ENCODE assay signal across 22 cellular contexts in genomic region chr3:69271098-69271497, GRCh38.
"Had no signal": no experiment of that assay in that cellular context is flagged by ENCODE, and none has a peak within 500 bp of the region (broad histone marks: within the 10 kb centered on the region; RNA-seq: fewer than 3 reads in every experiment).

No MANE protein-coding gene starts in this region.

- H3K4me2 ChIP-seq: smooth muscle cell had no signal

- H3K36me3 Mint-ChIP-seq: naive thymus-derived CD4-positive, alpha-beta T cell had no signal

- H3K27me3 Mint-ChIP-seq: naive thymus-derived CD4-positive, alpha-beta T cell had no signal

- ATAC-seq: heart left ventricle; lower lobe of right lung; naive thymus-derived CD4-positive, alpha-beta T cell; right cardiac atrium; upper lobe of right lung had no signal

- H3K27ac ChIP-seq: colonic mucosa, heart left ventricle, left ventricle myocardium inferior, lower lobe of right lung, testis, tibial nerve, upper lobe of right lung, vagina had no signal

- H3K27ac Mint-ChIP-seq: endodermal cell; naive thymus-derived CD4-positive, alpha-beta T cell; nephron progenitor cell had no signal

- H3K27me3 ChIP-seq: colonic mucosa, heart left ventricle, testis, tibial nerve, upper lobe of right lung, vagina had no signal

- H3K9me3 ChIP-seq: colonic mucosa, heart left ventricle, left ventricle myocardium inferior, lower lobe of right lung, testis, tibial nerve, upper lobe of right lung, vagina had no signal

- DNase-seq: colonic mucosa; dermis blood vessel endothelial cell; effector CD4-positive, alpha-beta T cell; endodermal cell; foreskin melanocyte; heart left ventricle; kidney glomerular epithelial cell; left ventricle myocardium inferior; lower lobe of right lung; mesenchymal stem cell; naive thymus-derived CD4-positive, alpha-beta T cell; nephron progenitor cell; posterior cingulate gyrus; right cardiac atrium; stimulated activated CD4-positive, alpha-beta T cell treated with anti-CD3 and anti-CD28 coated beads, Interleukin-2, amount 100 ng/mL, for 48 hours; stimulated activated naive CD4-positive, alpha-beta T cell treated with Interleukin-2 at 50 U/mL for 16 hours; testis; upper lobe of right lung had no signal

- H3K9me3 Mint-ChIP-seq: endodermal cell; naive thymus-derived CD4-positive, alpha-beta T cell; nephron progenitor cell had no signal

- H3K4me3 ChIP-seq: colonic mucosa, heart left ventricle, left ventricle myocardium inferior, lower lobe of right lung, smooth muscle cell, testis, tibial nerve, upper lobe of right lung, vagina had no signal

- H3K4me3 Mint-ChIP-seq: endodermal cell; naive thymus-derived CD4-positive, alpha-beta T cell; nephron progenitor cell had no signal

- H3K36me3 ChIP-seq: colonic mucosa, left ventricle myocardium inferior, lower lobe of right lung, tibial nerve, upper lobe of right lung, vagina had no signal

- H3K4me1 Mint-ChIP-seq: nephron progenitor cell had no signal

- FAIRE-seq: islet of Langerhans had no signal

- H3K4me1 ChIP-seq: colonic mucosa, heart left ventricle, left ventricle myocardium inferior, lower lobe of right lung, testis, tibial nerve, upper lobe of right lung, vagina had no signal
